ENCODE assay signal across 21 cellular contexts in genomic region chr6:43450699-43451131, GRCh38. TPM values are rescaled to one million over a fixed set of nuclear protein-coding genes. Genes with fewer than 3 reads are reported as not detected.
"Had no signal": no experiment of that assay in that cellular context is flagged by ENCODE, and none has a peak within 500 bp of the region (broad histone marks: within the 10 kb centered on the region; RNA-seq: fewer than 3 reads in every experiment).

No MANE protein-coding gene starts in this region.

- H3K9me3 Mint-ChIP-seq: IgD-negative memory B cell had no signal

- H3K36me3 ChIP-seq: MG63 had no signal

- FAIRE-seq: RCC 7860 had no signal

- DNase-seq: KBM-7, MG63, NCI-H1092, NCI-H1105 treated with DMSO at 0.1 percent for 48 hours, NCI-H1417 treated with DMSO at 0.1 percent for 48 hours, NCI-H146, NCI-H1694 treated with DMSO at 0.1 percent for 48 hours, NCI-H1930, NCI-H2081, NCI-H2107, NCI-H2227 treated with DMSO at 0.1 percent for 48 hours, NCI-H524, NCI-H526 treated with DMSO at 0.1 percent for 48 hours, NCI-H748 treated with DMSO at 0.1 percent for 48 hours, RPMI8226, SHP77, SK-N-SH, SW 1271 had no signal

- H3K4me2 ChIP-seq: SK-N-SH had no signal

- H3K4me3 ChIP-seq: MG63 had no signal

- H3K9ac ChIP-seq: SK-N-SH had no signal

- H3K9me3 ChIP-seq: MG63, SK-N-SH had no signal

RNA-seq across cellular contexts. Expression of gene DLK2, which starts 4.6 kb away (rescaled TPM):
- total RNA-seq: NCI-H460 had no signal
- polyA plus RNA-seq: IgD-negative memory B cell had no signal

RNA-seq across cellular contexts. Expression of gene LRRC73, which starts 59.4 kb away (rescaled TPM):
- polyA plus RNA-seq: IgD-negative memory B cell had no signal
